Comparison of ENCODE assay signal across 11 cellular contexts in the genomic region with DNA sequence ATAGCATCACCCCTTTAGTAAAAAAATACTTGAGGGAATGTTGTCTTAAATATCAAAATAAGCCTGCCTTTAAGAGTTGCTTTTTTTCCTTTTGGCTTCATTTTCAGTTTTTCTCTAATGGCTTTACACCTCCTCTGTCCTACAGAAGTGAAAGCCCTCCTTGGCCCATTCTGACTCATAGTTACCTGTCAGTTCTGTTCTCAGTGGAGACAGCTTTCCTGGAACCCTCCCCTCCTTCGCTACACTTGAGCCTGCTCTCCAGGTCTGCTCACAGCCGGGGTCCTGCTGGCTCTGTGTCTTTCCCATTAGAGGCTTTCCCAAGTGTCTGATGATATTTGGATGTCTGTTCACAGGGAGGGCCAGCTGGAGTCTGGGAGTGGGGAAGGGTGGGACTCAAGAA.
DNase-seq lines count a peak whose midpoint lies in the region; ATAC-seq and TF ChIP-seq lines count a peak whose summit lies in the region.
"Had no signal": no experiment of that assay in that cellular context is flagged by ENCODE, and none has a peak within 500 bp of the region (broad histone marks: within the 10 kb centered on the region; RNA-seq: fewer than 3 reads in every experiment).

No MANE protein-coding gene starts in this region.

- no peaks in the 10 kb centered on the region for H3K36me3 Mint-ChIP-seq in activated naive CD8-positive, alpha-beta T cell treated with anti-CD3 and anti-CD28 coated beads, Interleukin-2, amount 50 U/mL, for 24 hours (ENCODE audit: low read depth)
- no peaks in the 10 kb centered on the region for H3K36me3 Mint-ChIP-seq in activated naive CD8-positive, alpha-beta T cell treated with anti-CD3 and anti-CD28 coated beads for 36 hours

- H3K27ac Mint-ChIP-seq in activated naive CD8-positive, alpha-beta T cell treated with anti-CD3 and anti-CD28 coated beads, Interleukin-2, amount 50 U/mL, for 24 hours: no peak overlapping the region
- no peak overlapping the region for H3K27ac Mint-ChIP-seq in activated naive CD8-positive, alpha-beta T cell treated with anti-CD3 and anti-CD28 coated beads for 36 hours

- no peaks in the 10 kb centered on the region for H3K27me3 ChIP-seq in left lung
- H3K27me3 ChIP-seq: esophagus muscularis mucosa had no signal

- H3K4me3 ChIP-seq in left lung: no peak overlapping the region
- H3K4me3 ChIP-seq: esophagus muscularis mucosa had no signal

- peak; percentile 63 for ATAC-seq in activated naive CD8-positive, alpha-beta T cell treated with anti-CD3 and anti-CD28 coated beads, Interleukin-2, amount 50 U/mL, for 24 hours
- ATAC-seq in GM21723 (IDR thresholded peaks at IDR 0.05; ENCODE audit: unreplicated experiment) (peak; percentile 47), HG03342 (IDR thresholded peaks at IDR 0.05; ENCODE audit: unreplicated experiment) (peak; percentile 64), left lung (no peak)

- H3K9me3 Mint-ChIP-seq in activated naive CD8-positive, alpha-beta T cell treated with anti-CD3 and anti-CD28 coated beads, Interleukin-2, amount 50 U/mL, for 24 hours: no peaks in the 10 kb centered on the region
- H3K9me3 Mint-ChIP-seq in activated naive CD8-positive, alpha-beta T cell treated with anti-CD3 and anti-CD28 coated beads for 36 hours: no peaks in the 10 kb centered on the region

- no peak for TF ChIP-seq CTCF in left lung (IDR thresholded peaks at IDR 0.05)

- DNase-seq in activated naive CD8-positive, alpha-beta T cell treated with anti-CD3 and anti-CD28 coated beads, Interleukin-2, amount 50 U/mL, for 24 hours: no peak
- no peak for DNase-seq in activated naive CD8-positive, alpha-beta T cell treated with anti-CD3 and anti-CD28 coated beads for 36 hours
- DNase-seq in stimulated activated CD4-positive, alpha-beta T cell treated with anti-CD3 and anti-CD28 coated beads, Interleukin-2, amount 100 ng/mL, for 48 hours: no peak
- DNase-seq in iPS-NIHi11 (ENCODE audit: low spot score) (no peak), left lung (no peak), NCI-H2081 treated with DMSO at 0.1 percent for 48 hours (lab: John Stamatoyannopoulos, UW) (no peak)
- DNase-seq: activated gamma-delta T cell treated with Interleukin-2 at 50 U/mL for 16 hours; stimulated activated CD8-positive, alpha-beta memory T cell treated with anti-CD3 and anti-CD28 coated beads, Interleukin-4, amount 100 ng/mL, for 48 hours had no signal

- intact Hi-C loops in left lung (cut with DNase I): no loop called here

- no peak overlapping the region for H3K27ac ChIP-seq in left lung
- H3K27ac ChIP-seq: esophagus muscularis mucosa had no signal

- no peak overlapping the region for H3K4me3 Mint-ChIP-seq in activated naive CD8-positive, alpha-beta T cell treated with anti-CD3 and anti-CD28 coated beads, Interleukin-2, amount 50 U/mL, for 24 hours
- H3K4me3 Mint-ChIP-seq in activated naive CD8-positive, alpha-beta T cell treated with anti-CD3 and anti-CD28 coated beads for 36 hours: no peak overlapping the region

- no peaks in the 10 kb centered on the region for H3K9me3 ChIP-seq in left lung
- H3K9me3 ChIP-seq: esophagus muscularis mucosa had no signal

- H3K27me3 Mint-ChIP-seq in activated naive CD8-positive, alpha-beta T cell treated with anti-CD3 and anti-CD28 coated beads, Interleukin-2, amount 50 U/mL, for 24 hours: no peaks in the 10 kb centered on the region
- no peaks in the 10 kb centered on the region for H3K27me3 Mint-ChIP-seq in activated naive CD8-positive, alpha-beta T cell treated with anti-CD3 and anti-CD28 coated beads for 36 hours

- peaks cover 13 to 30% of the 10 kb centered on the region in 2 donors for H3K4me1 ChIP-seq in left lung

- no peaks in the 10 kb centered on the region for H3K36me3 ChIP-seq in left lung
- H3K36me3 ChIP-seq: esophagus muscularis mucosa had no signal

- peaks cover 4% of the 10 kb centered on the region for H3K4me1 Mint-ChIP-seq in activated naive CD8-positive, alpha-beta T cell treated with anti-CD3 and anti-CD28 coated beads, Interleukin-2, amount 50 U/mL, for 24 hours
- H3K4me1 Mint-ChIP-seq in activated naive CD8-positive, alpha-beta T cell treated with anti-CD3 and anti-CD28 coated beads for 36 hours: peaks cover 8% of the 10 kb centered on the region
